Comparison of ENCODE assay signal across 33 cellular contexts in the genomic region with DNA sequence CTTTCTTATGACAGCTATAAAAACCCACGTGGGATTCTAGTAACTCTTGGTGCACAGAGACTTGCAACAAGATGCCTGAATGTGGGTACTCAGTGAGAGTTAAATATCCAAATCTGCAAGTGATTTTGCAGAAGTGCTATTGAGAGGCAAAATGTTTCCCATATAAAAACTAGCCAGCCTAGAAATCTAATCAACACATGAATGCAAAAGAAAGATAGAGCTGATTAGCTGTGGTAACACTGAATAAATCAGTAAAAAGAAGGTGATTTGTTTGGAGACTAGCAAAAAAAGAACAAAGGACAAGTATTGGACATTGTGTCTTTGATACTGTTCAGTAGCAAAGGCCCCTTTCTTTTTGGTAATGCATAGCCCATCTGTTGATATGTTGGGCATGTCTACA.
"Had no signal": no experiment of that assay in that cellular context is flagged by ENCODE, and none has a peak within 500 bp of the region (broad histone marks: within the 10 kb centered on the region; RNA-seq: fewer than 3 reads in every experiment).

No MANE protein-coding gene starts in this region.

- ATAC-seq: activated naive CD4-positive, alpha-beta T cell treated with anti-CD3 and anti-CD28 coated beads, Interleukin-2, amount 50 U/mL, for 72 hours; activated T-cell treated with anti-CD3 and anti-CD28 coated beads, Interleukin-2, amount 50 U/mL, for 72 hours; foreskin keratinocyte; gastrocnemius medialis; heart left ventricle; T-helper 17 cell; WTC11 had no signal

- H3K4me1 ChIP-seq: breast epithelium, colonic mucosa had no signal

- H3K27me3 Mint-ChIP-seq: activated CD4-positive, alpha-beta T cell treated with anti-CD3 and anti-CD28 coated beads, Interleukin-2, amount 10 ng/mL, durations not matched to agents 7 days and 5 days; activated naive CD4-positive, alpha-beta T cell treated with anti-CD3 and anti-CD28 coated beads, Interleukin-2, amount 10 ng/mL, durations not matched to agents 7 days and 5 days; activated naive CD8-positive, alpha-beta T cell treated with anti-CD3 and anti-CD28 coated beads, Interleukin-2, amount 10 ng/mL, durations not matched to agents 7 days and 5 days; activated T-cell treated with anti-CD3 and anti-CD28 coated beads, Interleukin-2, amount 50 U/mL, for 24 hours; T-helper 17 cell had no signal

- DNase-seq: activated CD4-positive, alpha-beta memory T cell treated with anti-CD3 and anti-CD28 coated beads, Interleukin-2, amount 10 ng/mL, durations not matched to agents 7 days and 5 days; activated CD4-positive, alpha-beta T cell treated with anti-CD3 and anti-CD28 coated beads for 1 hour; activated CD4-positive, alpha-beta T cell treated with anti-CD3 and anti-CD28 coated beads for 4 hours; activated CD4-positive, alpha-beta T cell treated with anti-CD3 and anti-CD28 coated beads, Interleukin-2, amount 10 ng/mL, durations not matched to agents 7 days and 5 days; activated CD4-positive, alpha-beta T cell treated with anti-CD3 and anti-CD28 coated beads, Interleukin-2, amount 50 U/mL, for 4 hours; activated CD8-positive, alpha-beta memory T cell treated with anti-CD3 and anti-CD28 coated beads, Interleukin-2, amount 50 U/mL, for 48 hours; activated gamma-delta T cell; activated naive CD4-positive, alpha-beta T cell; activated naive CD4-positive, alpha-beta T cell treated with anti-CD3 and anti-CD28 coated beads, Interleukin-2, amount 10 ng/mL, durations not matched to agents 7 days and 5 days; activated naive CD8-positive, alpha-beta T cell treated with anti-CD3 and anti-CD28 coated beads, Interleukin-2, amount 10 ng/mL, durations not matched to agents 7 days and 5 days; activated T-cell treated with anti-CD3 and anti-CD28 coated beads for 4 hours; activated T-cell treated with anti-CD3 and anti-CD28 coated beads, Interleukin-2, amount 50 U/mL, for 24 hours; activated T-cell treated with anti-CD3 and anti-CD28 coated beads, Interleukin-2, amount 50 U/mL, for 72 hours; central memory CD4-positive, alpha-beta T cell; cerebellar nuclear complex; colonic mucosa; effector memory CD4-positive, alpha-beta T cell; endodermal cell; foreskin keratinocyte; gastrocnemius medialis; glutamatergic neuron; heart left ventricle; T-helper 1 cell; T-helper 17 cell; T1000 had no signal

- H3K27me3 ChIP-seq: ascending aorta, breast epithelium, cardiac muscle cell, colonic mucosa, esophagus muscularis mucosa, foreskin keratinocyte, gastrocnemius medialis, heart left ventricle had no signal

- H3K4me3 ChIP-seq: ascending aorta, breast epithelium, cardiac muscle cell, colonic mucosa, esophagus muscularis mucosa, gastrocnemius medialis, heart left ventricle had no signal

- H3K36me3 Mint-ChIP-seq: WTC11 had no signal

- H3K4me3 Mint-ChIP-seq: activated CD4-positive, alpha-beta memory T cell treated with anti-CD3 and anti-CD28 coated beads, Interleukin-2, amount 10 ng/mL, durations not matched to agents 7 days and 5 days; activated CD4-positive, alpha-beta T cell treated with anti-CD3 and anti-CD28 coated beads, Interleukin-2, amount 10 ng/mL, durations not matched to agents 7 days and 5 days; activated naive CD4-positive, alpha-beta T cell treated with anti-CD3 and anti-CD28 coated beads, Interleukin-2, amount 10 ng/mL, durations not matched to agents 7 days and 5 days; activated naive CD8-positive, alpha-beta T cell treated with anti-CD3 and anti-CD28 coated beads, Interleukin-2, amount 10 ng/mL, durations not matched to agents 7 days and 5 days; activated T-cell treated with anti-CD3 and anti-CD28 coated beads, Interleukin-2, amount 50 U/mL, for 24 hours; activated T-cell treated with anti-CD3 and anti-CD28 coated beads, Interleukin-2, amount 50 U/mL, for 72 hours; brain; endodermal cell; T-helper 17 cell; T-helper 2 cell treated with Interferon-gamma antibody and Interleukin-4, amounts not matched to agents 5 μg/mL and 100 μg/mL, for 36 hours; WTC11 had no signal

- H3K9me3 ChIP-seq: ascending aorta, breast epithelium, colonic mucosa, esophagus muscularis mucosa, gastrocnemius medialis, heart left ventricle had no signal

- H3K27ac ChIP-seq: ascending aorta, breast epithelium, cardiac muscle cell, colonic mucosa, esophagus muscularis mucosa, foreskin keratinocyte, gastrocnemius medialis, heart left ventricle had no signal

- H3K27ac Mint-ChIP-seq: activated CD4-positive, alpha-beta memory T cell treated with anti-CD3 and anti-CD28 coated beads, Interleukin-2, amount 10 ng/mL, durations not matched to agents 7 days and 5 days; activated CD4-positive, alpha-beta T cell treated with anti-CD3 and anti-CD28 coated beads, Interleukin-2, amount 10 ng/mL, durations not matched to agents 7 days and 5 days; activated naive CD4-positive, alpha-beta T cell treated with anti-CD3 and anti-CD28 coated beads, Interleukin-2, amount 10 ng/mL, durations not matched to agents 7 days and 5 days; activated naive CD4-positive, alpha-beta T cell treated with anti-CD3 and anti-CD28 coated beads, Interleukin-2, amount 50 U/mL, for 72 hours; activated naive CD8-positive, alpha-beta T cell treated with anti-CD3 and anti-CD28 coated beads, Interleukin-2, amount 10 ng/mL, durations not matched to agents 7 days and 5 days; activated T-cell treated with anti-CD3 and anti-CD28 coated beads, Interleukin-2, amount 50 U/mL, for 24 hours; activated T-cell treated with anti-CD3 and anti-CD28 coated beads, Interleukin-2, amount 50 U/mL, for 72 hours; brain; endodermal cell; T-helper 17 cell; T-helper 2 cell treated with Interferon-gamma antibody and Interleukin-4, amounts not matched to agents 5 μg/mL and 100 μg/mL, for 36 hours; WTC11 had no signal

- H3K36me3 ChIP-seq: ascending aorta, breast epithelium, cardiac muscle cell, colonic mucosa, esophagus muscularis mucosa, gastrocnemius medialis, heart left ventricle had no signal
